1 cellular context compared by ENCODE assay signal in the genomic region with DNA sequence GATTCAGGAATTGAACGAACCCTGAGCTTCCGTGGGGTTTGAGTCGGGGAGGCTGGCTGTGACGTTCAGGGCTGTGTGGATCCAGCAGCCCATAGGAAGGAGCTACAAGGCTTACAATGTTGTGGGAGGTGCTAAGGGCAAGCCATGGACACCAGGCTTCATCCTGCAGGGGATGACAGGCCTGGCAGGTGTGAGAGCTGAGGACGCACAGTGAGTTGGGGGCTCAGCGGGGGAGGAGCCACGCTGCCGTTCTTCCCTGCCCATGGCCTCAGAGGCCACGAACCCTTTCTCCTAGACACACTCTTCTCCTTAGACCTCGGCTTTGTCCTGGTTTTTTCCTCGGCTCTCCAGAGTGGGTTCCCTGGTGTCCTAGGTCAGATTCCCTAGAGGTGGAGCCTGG.
TF ChIP-seq lines count a peak whose summit lies in the region.

No MANE protein-coding gene starts in this region.

TF ChIP-seq in WTC11, 78 proteins besides CTCF, POLR2A, EP300 and RAD21:
- TF ChIP-seq, protein P1, sequence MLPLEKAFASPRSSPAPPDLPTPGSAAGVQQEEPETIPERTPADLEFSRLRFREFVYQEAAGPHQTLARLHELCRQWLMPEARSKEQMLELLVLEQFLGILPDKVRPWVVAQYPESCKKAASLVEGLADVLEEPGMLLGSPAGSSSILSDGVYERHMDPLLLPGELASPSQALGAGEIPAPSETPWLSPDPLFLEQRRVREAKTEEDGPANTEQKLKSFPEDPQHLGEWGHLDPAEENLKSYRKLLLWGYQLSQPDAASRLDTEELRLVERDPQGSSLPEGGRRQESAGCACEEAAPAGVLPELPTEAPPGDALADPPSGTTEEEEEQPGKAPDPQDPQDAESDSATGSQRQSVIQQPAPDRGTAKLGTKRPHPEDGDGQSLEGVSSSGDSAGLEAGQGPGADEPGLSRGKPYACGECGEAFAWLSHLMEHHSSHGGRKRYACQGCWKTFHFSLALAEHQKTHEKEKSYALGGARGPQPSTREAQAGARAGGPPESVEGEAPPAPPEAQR (CRISPR knock-in tag; IDR thresholded peaks at IDR 0.05): no peak
- TF ChIP-seq, protein P2, sequence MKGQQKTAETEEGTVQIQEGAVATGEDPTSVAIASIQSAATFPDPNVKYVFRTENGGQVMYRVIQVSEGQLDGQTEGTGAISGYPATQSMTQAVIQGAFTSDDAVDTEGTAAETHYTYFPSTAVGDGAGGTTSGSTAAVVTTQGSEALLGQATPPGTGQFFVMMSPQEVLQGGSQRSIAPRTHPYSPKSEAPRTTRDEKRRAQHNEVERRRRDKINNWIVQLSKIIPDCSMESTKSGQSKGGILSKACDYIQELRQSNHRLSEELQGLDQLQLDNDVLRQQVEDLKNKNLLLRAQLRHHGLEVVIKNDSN (CRISPR knock-in tag; IDR thresholded peaks at IDR 0.05): no peak
